In the genomic region with DNA sequence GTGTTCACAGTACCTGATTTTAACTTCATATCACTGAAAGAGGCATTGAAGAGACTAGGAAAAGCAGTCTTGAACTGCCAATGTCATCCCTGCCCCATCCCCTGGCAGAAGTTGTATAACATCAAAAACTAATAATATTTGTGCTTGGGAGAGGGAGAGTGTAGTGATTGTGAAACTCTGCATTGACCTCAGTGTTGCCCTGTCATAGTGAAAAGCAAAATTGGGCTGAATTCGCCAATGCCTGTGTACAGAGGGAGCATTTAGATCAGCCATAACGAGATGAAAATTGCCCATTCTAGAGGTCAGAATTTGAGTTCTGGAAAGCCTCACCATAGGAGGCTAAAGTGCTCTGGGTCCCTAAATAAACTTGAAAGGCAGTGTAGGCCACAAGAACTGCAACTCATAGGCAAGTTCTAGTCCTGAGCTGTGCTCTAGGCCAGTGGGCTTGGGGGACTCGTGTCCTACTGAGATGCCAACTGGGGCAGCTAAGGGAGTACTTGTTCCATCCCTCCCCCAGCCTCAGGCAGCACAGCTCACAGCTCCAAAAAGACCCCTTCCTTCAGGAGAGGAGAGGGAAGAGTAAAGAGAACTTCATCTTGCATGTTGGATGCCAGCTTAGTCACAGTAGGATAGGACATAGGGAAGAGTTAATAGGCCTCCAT, we compare ENCODE assay signal across 27 cellular contexts.
"Had no signal": no experiment of that assay in that cellular context is flagged by ENCODE, and none has a peak within 500 bp of the region (broad histone marks: within the 10 kb centered on the region; RNA-seq: fewer than 3 reads in every experiment).

No MANE protein-coding gene starts in this region.

- H3K4me1 ChIP-seq: Peyer's patch, SJCRH30 had no signal

- H3K27me3 ChIP-seq: cardiac muscle cell, Peyer's patch, SJCRH30 had no signal

- DNase-seq: activated CD4-positive, alpha-beta memory T cell treated with anti-CD3 and anti-CD28 coated beads for 36 hours; activated CD4-positive, alpha-beta T cell treated with anti-CD3 and anti-CD28 coated beads, Interleukin-2, amount 10 ng/mL, durations not matched to agents 7 days and 5 days; activated CD4-positive, CD25-positive, alpha-beta regulatory T cell; activated CD8-positive, alpha-beta memory T cell treated with anti-CD3 and anti-CD28 coated beads for 24 hours; activated effector memory CD4-positive, alpha-beta T cell treated with anti-CD3 and anti-CD28 coated beads, Interleukin-2, amount 50 U/mL, for 16 hours; activated naive CD4-positive, alpha-beta T cell treated with Interleukin-2 at 50 U/mL for 16 hours; activated naive CD8-positive, alpha-beta T cell treated with anti-CD3 and anti-CD28 coated beads, Interleukin-2, amount 50 U/mL, for 24 hours; activated T-cell treated with anti-CD3 and anti-CD28 coated beads, Interleukin-2, amount 50 U/mL, for 4 hours; amniotic stem cell; MM.1S; NCI-H1105; NCI-H1436; NCI-H1694 treated with DMSO at 0.1 percent for 48 hours; NCI-H2029 treated with DMSO at 0.1 percent for 48 hours; NCI-H510A treated with DMSO at 0.1 percent for 48 hours; NCI-H69; NK-92 treated with Interleukin-12 subunit alpha and Interleukin-12 subunit beta, amount 100 ng/mL, for 24 hours; OCI-M1; Peyer's patch; Right ventricle myocardium superior; SJCRH30; SK-N-SH; T-helper 1 cell had no signal

- ATAC-seq: activated naive CD4-positive, alpha-beta T cell treated with anti-CD3 and anti-CD28 coated beads, Interleukin-2, amount 50 U/mL, for 72 hours; activated naive CD8-positive, alpha-beta T cell treated with anti-CD3 and anti-CD28 coated beads, Interleukin-2, amount 50 U/mL, for 24 hours; activated T-cell treated with anti-CD3 and anti-CD28 coated beads, Interleukin-2, amount 50 U/mL, for 4 hours had no signal

- H3K27ac ChIP-seq: cardiac muscle cell, Peyer's patch, RWPE1, SJCRH30, VCaP had no signal

- H3K9me3 ChIP-seq: Peyer's patch, SJCRH30, SK-N-SH had no signal

- H3K4me3 ChIP-seq: cardiac muscle cell, Peyer's patch, SJCRH30 had no signal

- H3K36me3 ChIP-seq: cardiac muscle cell, Peyer's patch, SJCRH30 had no signal
